13 cellular contexts compared by ENCODE assay signal in the genomic region with DNA sequence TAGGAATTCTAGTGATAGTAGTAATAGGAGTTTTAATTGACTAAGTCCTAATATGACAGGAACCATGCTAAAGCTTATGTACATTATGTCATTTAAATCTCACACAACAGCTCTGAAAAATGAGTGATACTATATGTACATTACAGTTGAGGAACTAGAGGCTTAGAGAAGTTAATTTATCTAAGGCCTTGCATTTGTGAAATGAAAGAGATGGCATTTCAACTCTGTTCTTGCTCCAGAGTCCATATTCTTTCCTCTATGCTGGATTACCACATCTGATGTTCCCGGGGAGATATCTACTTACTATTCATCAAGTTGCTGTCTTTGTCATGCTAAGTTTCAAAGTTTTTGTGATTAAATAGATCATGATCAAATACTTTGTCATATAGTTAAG. TPM values are rescaled to one million over a fixed set of nuclear protein-coding genes. Genes with fewer than 3 reads are reported as not detected.
A peak's percentile ranks its signal among the peaks of the same experiment; 100 is the strongest.
DNase-seq lines count a peak whose midpoint lies in the region; ATAC-seq and TF ChIP-seq lines count a peak whose summit lies in the region.
"Had no signal": no experiment of that assay in that cellular context is flagged by ENCODE, and none has a peak within 500 bp of the region (broad histone marks: within the 10 kb centered on the region; RNA-seq: fewer than 3 reads in every experiment).

No MANE protein-coding gene starts in this region.

- H2BK5ac ChIP-seq in trophoblast cell (ENCODE audit: low read depth, low read length, poor library complexity): no peak overlapping the region

- H3K27ac ChIP-seq in heart left ventricle (peak overlapping the region in 7 of 12 donors; percentile 28 to 65 (median 47)), heart right ventricle (peak overlapping the region in 5 of 10 donors; percentile 12 to 56 (median 50)), right lobe of liver (peak overlapping the region in 2 of 3 donors; percentile 54 to 57), upper lobe of right lung (peak overlapping the region; percentile 63), trophoblast cell (ENCODE audit: low read depth, low read length) (no peak overlapping the region)

- ATAC-seq in heart left ventricle (no peak), heart right ventricle (no peak), right lobe of liver (peak; percentile 5 to 25 (median 20)), upper lobe of right lung (peak; percentile 43), GM18873 (IDR thresholded peaks at IDR 0.05; ENCODE audit: low FRiP score, unreplicated experiment) (no peak)

- H2BK120ac ChIP-seq in trophoblast cell (ENCODE audit: insufficient read depth, low read length, poor library complexity): no peak overlapping the region

- H3K4me1 ChIP-seq in heart left ventricle (peaks cover 0 to 82% (median 43%) of the 10 kb centered on the region in 12 donors), heart right ventricle (peaks cover 0 to 77% (median 67%) of the 10 kb centered on the region in 9 donors), right lobe of liver (peaks cover 0 to 62% (median 23%) of the 10 kb centered on the region in 4 donors), upper lobe of right lung (peaks cover 32% of the 10 kb centered on the region), trophoblast cell (ENCODE audit: control insufficient read depth in 1 of 2, insufficient read depth in 2 of 2, low read length in 2 of 2) (peaks cover 3 to 5% of the 10 kb centered on the region in 2 experiments)

- no peaks in the 10 kb centered on the region for H3K9me3 ChIP-seq in heart left ventricle
- H3K9me3 ChIP-seq in heart right ventricle: no peaks in the 10 kb centered on the region
- no peaks in the 10 kb centered on the region for H3K9me3 ChIP-seq in right lobe of liver
- H3K9me3 ChIP-seq in upper lobe of right lung: no peaks in the 10 kb centered on the region
- H3K9me3 ChIP-seq in trophoblast cell (ENCODE audit: insufficient read depth, low read depth, low read length): no peaks in the 10 kb centered on the region

- H3K18ac ChIP-seq in trophoblast cell (ENCODE audit: low read length): no peak overlapping the region

- H2BK12ac ChIP-seq in trophoblast cell (ENCODE audit: low read length): no peak overlapping the region

- no peaks in the 10 kb centered on the region for H3K27me3 ChIP-seq in heart left ventricle
- H3K27me3 ChIP-seq in heart right ventricle: no peaks in the 10 kb centered on the region
- no peaks in the 10 kb centered on the region for H3K27me3 ChIP-seq in right lobe of liver
- no peaks in the 10 kb centered on the region for H3K27me3 ChIP-seq in upper lobe of right lung
- H3K27me3 ChIP-seq in trophoblast cell (ENCODE audit: insufficient read depth, low read length): no peaks in the 10 kb centered on the region

- no peak overlapping the region for H3K4ac ChIP-seq in trophoblast cell (ENCODE audit: low read depth, low read length)

- peaks cover 4% of the 10 kb centered on the region for H3K79me2 ChIP-seq in trophoblast cell (ENCODE audit: control insufficient read depth, insufficient read depth, low read length, poor library complexity)

- TF ChIP-seq CTCF in heart left ventricle (IDR thresholded peaks at IDR 0.05): no peak
- TF ChIP-seq CTCF in heart right ventricle (IDR thresholded peaks at IDR 0.05): no peak
- no peak for TF ChIP-seq CTCF in right lobe of liver (IDR thresholded peaks at IDR 0.05)
- TF ChIP-seq CTCF in upper lobe of right lung (IDR thresholded peaks at IDR 0.05): no peak

- no peak overlapping the region for H3K9ac ChIP-seq in trophoblast cell (ENCODE audit: low read length)

- no peak overlapping the region for H3K4me2 ChIP-seq in trophoblast cell (ENCODE audit: low read length)

- H3K36me3 ChIP-seq in heart left ventricle (no peaks in the 10 kb centered on the region), heart right ventricle (no peaks in the 10 kb centered on the region), right lobe of liver (no peaks in the 10 kb centered on the region), upper lobe of right lung (no peaks in the 10 kb centered on the region), trophoblast cell (ENCODE audit: control insufficient read depth in 1 of 2, insufficient read depth in 2 of 2, low read length in 2 of 2) (peaks cover 0 to 4% of the 10 kb centered on the region in 2 experiments)

- H2AFZ ChIP-seq in trophoblast cell (ENCODE audit: insufficient read depth, low read length, poor library complexity): no peak overlapping the region

- WGBS in heart left ventricle, 4 donors: 79 to 89% (median 88%) methylated on average over 1 of the region's 1 CpG
- 82 to 89% methylated on average over 1 of the region's 1 CpG for WGBS in heart right ventricle, 2 donors
- WGBS in right lobe of liver (ENCODE audit: insufficient coverage, low coverage, low lambda C conversion rate, missing lambda C conversion rate): 22% methylated on average over 1 of the region's 1 CpG
- no CpG with 5 or more reads among the region's 1 CpG for WGBS in trophoblast cell (ENCODE audit: extremely low coverage, insufficient coverage, insufficient read length)

- no peak for DNase-seq in heart left ventricle
- no peak for DNase-seq in heart right ventricle
- peak; percentile 48 for DNase-seq in amniotic epithelial cell (ENCODE audit: low read depth)
- DNase-seq in right lobe of liver: no peak
- DNase-seq in upper lobe of right lung: no peak
- no peak for DNase-seq in NCI-H526 treated with DMSO at 0.1 percent for 48 hours (lab: John Stamatoyannopoulos, UW)
- no peak for DNase-seq in trophoblast cell
- DNase-seq: activated CD4-positive, alpha-beta T cell treated with anti-CD3 and anti-CD28 coated beads, Interleukin-2, amount 10 ng/mL, durations not matched to agents 7 days and 5 days; activated naive CD4-positive, alpha-beta T cell treated with anti-CD3 and anti-CD28 coated beads, Interleukin-2, amount 10 ng/mL, durations not matched to agents 7 days and 5 days; CD4-positive, alpha-beta memory T cell; NCI-H2029 treated with DMSO at 0.1 percent for 48 hours; stimulated activated naive CD4-positive, alpha-beta T cell had no signal

- no peak overlapping the region for H3K14ac ChIP-seq in trophoblast cell (ENCODE audit: low read length)

- H3K4me3 ChIP-seq in heart left ventricle (no peak overlapping the region), heart right ventricle (no peak overlapping the region), right lobe of liver (no peak overlapping the region), upper lobe of right lung (no peak overlapping the region), trophoblast cell (ENCODE audit: low read depth, low read length) (no peak overlapping the region)

- H3K79me1 ChIP-seq in trophoblast cell (ENCODE audit: low read length): peaks cover 5% of the 10 kb centered on the region

- no peak overlapping the region for H4K91ac ChIP-seq in trophoblast cell (ENCODE audit: low read depth, low read length)

- H2AK5ac ChIP-seq in trophoblast cell (ENCODE audit: low read length): no peak overlapping the region

- TF ChIP-seq POLR2A in heart left ventricle (IDR thresholded peaks at IDR 0.05): no peak
- TF ChIP-seq POLR2A in right lobe of liver (IDR thresholded peaks at IDR 0.05): no peak

- intact Hi-C loops in heart left ventricle (cut with DNase I): loop anchor here in 2 of 10 donors (10.0 kb wide), 2 partner anchors 133 to 207 kb away; partner anchors contain the start of gene NFE2L2 (in 1 of the 2)
- intact Hi-C loops in heart right ventricle (cut with DNase I): loop anchor here in 1 of 10 donors (10.0 kb wide), 1 partner anchor 133 kb away; the partner anchor contains the start of gene NFE2L2
- intact Hi-C loops in right lobe of liver (cut with DNase I): no loop called here
- intact Hi-C loops in upper lobe of right lung (cut with DNase I): no loop called here

- no peak overlapping the region for H4K12ac ChIP-seq in trophoblast cell (ENCODE audit: low read depth, low read length)

- H4K8ac ChIP-seq in trophoblast cell (ENCODE audit: low read depth, low read length): no peak overlapping the region

- H3K23ac ChIP-seq in trophoblast cell (ENCODE audit: low read length): no peak overlapping the region

RNA-seq across cellular contexts. Expression of gene AGPS, which starts 5.7 kb away (rescaled TPM):
- total RNA-seq in heart left ventricle (10 to 100 TPM; 19.7 to 36.6 (median 26.2) TPM), heart right ventricle (10 to 100 TPM; 23.1 to 32.0 (median 28.9) TPM), right lobe of liver (10 to 100 TPM; 21.7 to 31.8 (median 26.8) TPM), upper lobe of right lung (44.8 TPM)
- polyA plus RNA-seq in heart left ventricle (10 to 100 TPM in 1 of 2 donors, 1 to 10 TPM in 1; 4.2 to 15.6 TPM), heart right ventricle (1 to 10 TPM; 4.6 to 7.1 TPM)
- polyA plus RNA-seq in trophoblast cell (2013): 22.4 and 25.8 TPM in 2 replicates

Comparison
In these comparisons a context has a peak if more than half of its experiments do, and no peak if none do; other contexts are left out.
1. ATAC-seq: peak in right lobe of liver (4 of 4) and upper lobe of right lung (single experiment); none in heart left ventricle (0 of 4), heart right ventricle (0 of 8) and GM18873 (single experiment).